In the genomic region with DNA sequence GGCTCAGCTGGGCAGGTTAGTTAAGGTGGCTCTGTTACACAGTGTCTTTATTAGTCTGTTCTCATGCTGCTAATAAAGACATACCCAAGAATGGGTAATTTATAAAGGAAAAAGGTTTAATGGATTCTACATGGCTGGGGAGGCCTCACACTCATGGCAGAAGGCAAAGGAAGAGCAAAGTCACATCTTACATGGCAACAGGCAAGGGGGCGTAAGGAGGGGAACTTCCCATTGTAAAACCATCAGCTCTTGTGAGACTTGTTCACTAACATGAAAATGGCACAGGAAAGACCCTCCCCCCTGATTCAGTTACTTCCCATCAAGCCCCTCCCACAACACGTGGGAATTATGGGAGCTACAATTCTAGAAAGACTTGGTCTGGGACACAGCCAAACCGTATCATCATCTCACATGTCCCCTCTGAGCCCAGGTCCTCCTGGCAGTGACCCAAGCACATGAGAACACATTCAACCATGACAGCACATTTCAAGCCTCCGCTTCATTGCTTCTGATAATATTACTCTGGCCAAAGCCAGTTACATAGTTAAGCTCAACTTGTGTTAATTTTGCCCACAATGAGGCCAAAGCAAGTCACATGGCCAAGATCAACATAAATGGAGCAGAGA, we compare ENCODE assay signal across 36 cellular contexts.
"Had no signal": no experiment of that assay in that cellular context is flagged by ENCODE, and none has a peak within 500 bp of the region (broad histone marks: within the 10 kb centered on the region; RNA-seq: fewer than 3 reads in every experiment).

No MANE protein-coding gene starts in this region.

- H3K27ac Mint-ChIP-seq: activated naive CD4-positive, alpha-beta T cell treated with anti-CD3 and anti-CD28 coated beads for 36 hours; activated naive CD8-positive, alpha-beta T cell treated with anti-CD3 and anti-CD28 coated beads for 36 hours; activated T-helper 1 cell treated with anti-CD3 and anti-CD28 coated beads, Interleukin-12 subunit alpha, Interleukin-12 subunit beta, Interleukin-2, Interleukin-4 antibody, amounts not matched to agents 30 ng/mL and 10 ng/mL and 1 ng/mL, durations not matched to agents 14 hours and 24 hours and 36 hours; brain; naive thymus-derived CD8-positive, alpha-beta T cell; stimulated activated naive B cell treated with anti-CD40 and anti-IgM and Interleukin-4, amounts not matched to agents 10 μg/mL and 1 μg/mL and 100 μg/mL, for 72 hours had no signal

- H3K4me1 Mint-ChIP-seq: activated naive CD8-positive, alpha-beta T cell treated with anti-CD3 and anti-CD28 coated beads for 36 hours had no signal

- H3K27me3 Mint-ChIP-seq: activated naive CD8-positive, alpha-beta T cell treated with anti-CD3 and anti-CD28 coated beads for 36 hours; stimulated activated naive B cell treated with anti-CD40 and anti-IgM and Interleukin-4, amounts not matched to agents 10 μg/mL and 1 μg/mL and 100 μg/mL, for 72 hours had no signal

- ATAC-seq: activated CD4-positive, CD25-positive, alpha-beta regulatory T cell treated with anti-CD3 and anti-CD28 coated beads, Interleukin-2, amount 50 U/mL, for 24 hours; gastroesophageal sphincter; left lung; lower lobe of right lung; naive thymus-derived CD8-positive, alpha-beta T cell; pancreas; stimulated activated naive B cell treated with anti-CD40 and anti-IgM and Interleukin-4, amounts not matched to agents 10 μg/mL and 1 μg/mL and 100 μg/mL, for 72 hours; upper lobe of right lung had no signal

- FAIRE-seq: pancreas had no signal

- H3K9me3 ChIP-seq: adrenal gland, ascending aorta, colonic mucosa, gastroesophageal sphincter, left lung, lower lobe of right lung, pancreas, prostate gland, right atrium auricular region, stomach, tibial artery, upper lobe of right lung had no signal

- H3K4me3 Mint-ChIP-seq: activated naive CD4-positive, alpha-beta T cell treated with anti-CD3 and anti-CD28 coated beads for 36 hours; activated naive CD8-positive, alpha-beta T cell treated with anti-CD3 and anti-CD28 coated beads for 36 hours; activated T-helper 1 cell treated with anti-CD3 and anti-CD28 coated beads, Interleukin-12 subunit alpha, Interleukin-12 subunit beta, Interleukin-2, Interleukin-4 antibody, amounts not matched to agents 30 ng/mL and 10 ng/mL and 1 ng/mL, durations not matched to agents 14 hours and 24 hours and 36 hours; brain; naive thymus-derived CD8-positive, alpha-beta T cell; neural crest cell; stimulated activated naive B cell treated with anti-CD40 and anti-IgM and Interleukin-4, amounts not matched to agents 10 μg/mL and 1 μg/mL and 100 μg/mL, for 72 hours had no signal

- H3K4me3 ChIP-seq: adrenal gland, ascending aorta, cardiac muscle cell, colonic mucosa, gastroesophageal sphincter, left lung, lower lobe of right lung, pancreas, prostate gland, right atrium auricular region, stomach, tibial artery, upper lobe of right lung had no signal

- H3K36me3 Mint-ChIP-seq: activated naive CD8-positive, alpha-beta T cell treated with anti-CD3 and anti-CD28 coated beads for 36 hours; brain; stimulated activated naive B cell treated with anti-CD40 and anti-IgM and Interleukin-4, amounts not matched to agents 10 μg/mL and 1 μg/mL and 100 μg/mL, for 72 hours had no signal

- H3K36me3 ChIP-seq: adrenal gland, ascending aorta, cardiac muscle cell, colonic mucosa, gastroesophageal sphincter, left lung, lower lobe of right lung, pancreas, prostate gland, right atrium auricular region, stomach, tibial artery, upper lobe of right lung, WERI-Rb-1 had no signal

- H3K9me3 Mint-ChIP-seq: activated T-helper 1 cell treated with anti-CD3 and anti-CD28 coated beads, Interleukin-12 subunit alpha, Interleukin-12 subunit beta, Interleukin-2, Interleukin-4 antibody, amounts not matched to agents 30 ng/mL and 10 ng/mL and 1 ng/mL, durations not matched to agents 14 hours and 24 hours and 36 hours; neural crest cell had no signal

- H3K4me1 ChIP-seq: adrenal gland, ascending aorta, colonic mucosa, lower lobe of right lung, pancreas, prostate gland, right atrium auricular region, stomach, tibial artery, upper lobe of right lung had no signal

- H3K27ac ChIP-seq: adrenal gland, ascending aorta, cardiac muscle cell, colonic mucosa, gastroesophageal sphincter, left lung, lower lobe of right lung, pancreas, prostate gland, right atrium auricular region, stomach, tibial artery, upper lobe of right lung, WERI-Rb-1 had no signal

- H3K27me3 ChIP-seq: adrenal gland, ascending aorta, cardiac muscle cell, colonic mucosa, gastroesophageal sphincter, left lung, pancreas, right atrium auricular region, stomach, tibial artery, upper lobe of right lung had no signal

- DNase-seq: activated CD4-positive, alpha-beta T cell treated with anti-CD3 and anti-CD28 coated beads for 48 hours; activated CD4-positive, alpha-beta T cell treated with anti-CD3 and anti-CD28 coated beads, Interleukin-2, amount 50 U/mL, for 48 hours; activated CD8-positive, alpha-beta memory T cell treated with anti-CD3 and anti-CD28 coated beads, Interleukin-2, amount 50 U/mL, for 4 hours; activated effector memory CD4-positive, alpha-beta T cell treated with anti-CD3 and anti-CD28 coated beads, Interleukin-2, amount 50 U/mL, for 16 hours; activated naive CD4-positive, alpha-beta T cell treated with anti-CD3 and anti-CD28 coated beads for 36 hours; activated naive CD8-positive, alpha-beta T cell treated with anti-CD3 and anti-CD28 coated beads for 36 hours; activated T-cell treated with anti-CD3 and anti-CD28 coated beads, Interleukin-2, amount 50 U/mL, for 1 hour; adrenal gland; cerebellar nuclear complex; colonic mucosa; effector memory CD4-positive, alpha-beta T cell; head of caudate nucleus; hippocampal formation; left lung; lower lobe of right lung; mesenchymal stem cell; naive thymus-derived CD8-positive, alpha-beta T cell; nucleus accumbens; pancreas; stimulated activated CD4-positive, alpha-beta T cell treated with anti-CD3 and anti-CD28 coated beads, Interleukin-15, amount 100 ng/mL, for 24 hours; stimulated activated CD4-positive, alpha-beta T cell treated with anti-CD3 and anti-CD28 coated beads, Interleukin-2, amount 100 ng/mL, for 24 hours; stimulated activated naive B cell treated with anti-CD40 and anti-IgM and Interleukin-4, amounts not matched to agents 10 μg/mL and 1 μg/mL and 100 μg/mL, for 72 hours; stomach; T1000; tibial artery; upper lobe of right lung; WERI-Rb-1 had no signal
